Comparison of ENCODE assay signal across 8 cellular contexts in genomic region chr21:46323227-46323709, GRCh38. TPM values are rescaled to one million over a fixed set of nuclear protein-coding genes. Genes with fewer than 3 reads are reported as not detected.
A peak's percentile ranks its signal among the peaks of the same experiment; 100 is the strongest.
DNase-seq lines count a peak whose midpoint lies in the region; ATAC-seq and TF ChIP-seq lines count a peak whose summit lies in the region.

No MANE protein-coding gene starts in this region.

- no peak overlapping the region for H2BK20ac ChIP-seq in IMR-90 (ENCODE audit: low read depth, low read length)

- H4K91ac ChIP-seq in IMR-90 (ENCODE audit: insufficient read depth, low read depth, low read length) = peak overlapping the region; percentile 53

- H3K36me3 Mint-ChIP-seq in stimulated activated naive CD8-positive, alpha-beta T cell treated with anti-CD3 and anti-CD28 coated beads, Interleukin-15, Interleukin-2, amounts not matched to agents 100 ng/mL and 50 ng/mL, for 24 hours (ENCODE audit: low read depth) = peaks cover 46% of the 10 kb centered on the region
- H3K36me3 Mint-ChIP-seq in memory B cell = peaks cover 10% of the 10 kb centered on the region

- H4K8ac ChIP-seq in IMR-90 (ENCODE audit: low read depth in 2 of 2, low read length in 2 of 2) = peak overlapping the region; percentile 57 to 78; a peak in 3 of 4 replicates

- no peaks in the 10 kb centered on the region for H3K9me3 Mint-ChIP-seq in stimulated activated naive CD8-positive, alpha-beta T cell treated with anti-CD3 and anti-CD28 coated beads, Interleukin-15, Interleukin-2, amounts not matched to agents 100 ng/mL and 50 ng/mL, for 24 hours
- no peaks in the 10 kb centered on the region for H3K9me3 Mint-ChIP-seq in memory B cell

- no TSS peak for BruUV-seq in IMR-90 (replicated peaks; lab: Mats Ljungman, UMichigan)

- peak overlapping the region; percentile 77 for H3K23ac ChIP-seq in IMR-90 (ENCODE audit: low read depth, low read length)

- H3K27ac ChIP-seq in IMR-90 (ENCODE audit: insufficient read depth, low read length) (peak overlapping the region; percentile 59; the same call in 1 of the 2 replicates), body of pancreas (peak overlapping the region in 2 of 4 donors; percentile 97 to 99)

- H3K14ac ChIP-seq in IMR-90 (replicated peaks; ENCODE audit: low read depth, low read length) = 0 out of 2 replicates have a peak overlapping the region, but pooled peaks have one; percentile 50

- H3K27me3 Mint-ChIP-seq in stimulated activated naive CD8-positive, alpha-beta T cell treated with anti-CD3 and anti-CD28 coated beads, Interleukin-15, Interleukin-2, amounts not matched to agents 100 ng/mL and 50 ng/mL, for 24 hours = no peaks in the 10 kb centered on the region
- H3K27me3 Mint-ChIP-seq in memory B cell = no peaks in the 10 kb centered on the region

- H2BK15ac ChIP-seq in IMR-90 (ENCODE audit: low read depth, low read length) = no peak overlapping the region

- CTCF ChIA-PET in IMR-90 (lab: Yijun Ruan, JAX) = no interaction called here

- H4K20me1 ChIP-seq in IMR-90 (ENCODE audit: insufficient read depth, low read length) = peaks cover 13% of the 10 kb centered on the region

- peak overlapping the region; percentile 54 for H3K9ac ChIP-seq in IMR-90 (ENCODE audit: low read depth, low read length)

- peak overlapping the region; percentile 44 for H2BK5ac ChIP-seq in IMR-90 (ENCODE audit: low read depth, low read length, poor library complexity, severe bottlenecking)

- no peak for TF ChIP-seq RAD21 in IMR-90 (IDR thresholded peaks at IDR 0.05; ENCODE audit: low read length)

- H2BK120ac ChIP-seq in IMR-90 (ENCODE audit: low read depth, low read length) = no peak overlapping the region

- H3K27me3 ChIP-seq in IMR-90 (ENCODE audit: control insufficient read depth, insufficient read depth, low read length) = no peaks in the 10 kb centered on the region
- no peaks in the 10 kb centered on the region for H3K27me3 ChIP-seq in body of pancreas

- H3K36me3 ChIP-seq in IMR-90 (ENCODE audit: control insufficient read depth, insufficient read depth, low read length) (peaks cover 2% of the 10 kb centered on the region), body of pancreas (replicated peaks in 1 of 2; ENCODE audit: insufficient read depth in 1 of 2, low read depth in 2 of 2) (no peaks in the 10 kb centered on the region)

- dilution Hi-C loops in IMR-90 (cut with HindIII; ENCODE audit: low sequenced_read_pairs, unreplicated experiment) = no loop called here

- peak overlapping the region; percentile 95 for H3K4me3 Mint-ChIP-seq in stimulated activated naive CD8-positive, alpha-beta T cell treated with anti-CD3 and anti-CD28 coated beads, Interleukin-15, Interleukin-2, amounts not matched to agents 100 ng/mL and 50 ng/mL, for 24 hours
- H3K4me3 Mint-ChIP-seq in memory B cell = peak overlapping the region; percentile 99

- no peak for TF ChIP-seq POLR2A in IMR-90 (IDR thresholded peaks at IDR 0.05; ENCODE audit: low read depth, low read length)
- TF ChIP-seq POLR2A in body of pancreas (IDR thresholded peaks at IDR 0.05) = no peak

- H3K4me3 ChIP-seq in IMR-90 (ENCODE audit: insufficient read depth, low read depth, low read length) = peak overlapping the region; percentile 73
- peak overlapping the region; percentile 32 to 64 for H3K4me3 ChIP-seq in body of pancreas

- peak overlapping the region; percentile 57 for H2AK5ac ChIP-seq in IMR-90 (ENCODE audit: low read depth, low read length)

- peak overlapping the region; percentile 93 for H2AFZ ChIP-seq in IMR-90 (replicated peaks; ENCODE audit: low read length, poor library complexity)

- peak overlapping the region; percentile 69 for H3K56ac ChIP-seq in IMR-90 (ENCODE audit: extremely low read depth, insufficient read depth, low read length)

- TF ChIP-seq CTCF in IMR-90 (conservative IDR thresholded peaks at IDR 0.05; ENCODE audit: low read depth, low read length) (no peak), body of pancreas (IDR thresholded peaks at IDR 0.05) (no peak)

- in situ Hi-C loops in IMR-90 (cut with MboI; ENCODE audit: low sequenced_read_pairs) = no loop called here

- H3K4ac ChIP-seq in IMR-90 (ENCODE audit: low read depth, low read length) = peak overlapping the region; percentile 80

- DNase-seq in stimulated activated naive CD8-positive, alpha-beta T cell treated with anti-CD3 and anti-CD28 coated beads, Interleukin-15, Interleukin-2, amounts not matched to agents 100 U/mL and 50 U/mL, for 24 hours = no peak
- DNase-seq in IMR-90 (no peak), body of pancreas (peak in 1 of 4 donors; percentile 8), memory B cell (ENCODE audit: low spot score in 2 of 2) (no peak), SK-N-DZ (ENCODE audit: low spot score) (no peak), SIG-M5 (lab: John Stamatoyannopoulos, UW) (no peak)
- no peak for DNase-seq in stimulated activated naive CD4-positive, alpha-beta T cell treated with Interleukin-2 at 50 U/mL for 16 hours (lab: John Stamatoyannopoulos, UW)

- H3K4me1 ChIP-seq in IMR-90 (ENCODE audit: control insufficient read depth, insufficient read depth, low read length) (peaks cover 11% of the 10 kb centered on the region), body of pancreas (peaks cover 25% of the 10 kb centered on the region)

- H3K27ac Mint-ChIP-seq in stimulated activated naive CD8-positive, alpha-beta T cell treated with anti-CD3 and anti-CD28 coated beads, Interleukin-15, Interleukin-2, amounts not matched to agents 100 ng/mL and 50 ng/mL, for 24 hours = peak overlapping the region; percentile 95
- no peak overlapping the region for H3K27ac Mint-ChIP-seq in memory B cell

- no peaks in the 10 kb centered on the region for H3K9me3 ChIP-seq in IMR-90 (ENCODE audit: control insufficient read depth, insufficient read depth, low read length)
- H3K9me3 ChIP-seq in body of pancreas = no peaks in the 10 kb centered on the region

- peaks cover 36% of the 10 kb centered on the region for H3K4me1 Mint-ChIP-seq in stimulated activated naive CD8-positive, alpha-beta T cell treated with anti-CD3 and anti-CD28 coated beads, Interleukin-15, Interleukin-2, amounts not matched to agents 100 ng/mL and 50 ng/mL, for 24 hours (ENCODE audit: low read depth)
- peaks cover 14% of the 10 kb centered on the region for H3K4me1 Mint-ChIP-seq in memory B cell

- H3K18ac ChIP-seq in IMR-90 (ENCODE audit: low read depth, low read length) = no peak overlapping the region

- peak overlapping the region; percentile 63 for H3K4me2 ChIP-seq in IMR-90 (ENCODE audit: low read depth, low read length)

- H3K79me1 ChIP-seq in IMR-90 (ENCODE audit: low read depth in 1 of 2, low read length in 2 of 2) = peaks cover 25 to 61% of the 10 kb centered on the region in 2 experiments

- H4K5ac ChIP-seq in IMR-90 (ENCODE audit: low read depth, low read length) = peak overlapping the region; percentile 19; the same call in 1 of the 2 replicates

- POLR2A ChIA-PET in IMR-90 (lab: Charles Lee; ENCODE audit: unreplicated experiment) = no interaction called here

- intact Hi-C loops in IMR-90 (cut with micrococcal nuclease) = loop anchor here (10.0 kb wide), 1 partner anchor 348 kb away; no protein-coding TSS in a partner anchor
- intact Hi-C loops in body of pancreas (cut with DNase I) = no loop called here

- H2AK9ac ChIP-seq in IMR-90 (replicated peaks; ENCODE audit: low read depth, low read length, poor library complexity) = peak overlapping the region; percentile 97

- H3K9me1 ChIP-seq in IMR-90 (ENCODE audit: insufficient read depth, low read length) = peaks cover 10% of the 10 kb centered on the region; the same call in 1 of the 2 replicates

- ATAC-seq in stimulated activated naive CD8-positive, alpha-beta T cell treated with anti-CD3 and anti-CD28 coated beads, Interleukin-15, Interleukin-2, amounts not matched to agents 100 U/mL and 50 U/mL, for 24 hours = no peak
- ATAC-seq in IMR-90 (ENCODE audit: low read depth) = no peak
- ATAC-seq in body of pancreas = no peak
- no peak for ATAC-seq in memory B cell (ENCODE audit: low read depth)

- WGBS in IMR-90 (ENCODE audit: extremely low coverage in 2 of 2, insufficient read length in 1 of 2), 2 experiments = 1% methylated on average over 26 of the region's 34 CpGs; no CpG with 5 or more reads in 1 of the 2 experiments
- WGBS in body of pancreas, 2 donors = 0 to 2% methylated on average over 18 to 34 of the region's 34 CpGs

TF ChIP-seq in IMR-90, 13 proteins besides CTCF, POLR2A, EP300 and RAD21 (continues in another document):
- no peak for TF ChIP-seq MXI1 (IDR thresholded peaks at IDR 0.05; ENCODE audit: borderline replicate concordance, low read depth, low read length)

RNA-seq across cellular contexts. Expression of gene C21orf58, which starts 0.4 kb away (rescaled TPM):
- total RNA-seq in IMR-90 (2012; rRNA removed) = 2.5 and 2.7 TPM in 2 replicates
- 5.3 and 6.2 TPM in 2 replicates for polyA plus RNA-seq in IMR-90 (2012; rRNA removed)
- 2.8 and 3.1 TPM in 2 replicates for polyA plus RNA-seq in IMR-90 (2012; cell fraction: cytosol; rRNA removed)
- 20.8 and 32.3 TPM in 2 replicates for polyA plus RNA-seq in IMR-90 (2012; cell fraction: nucleus; rRNA removed; ENCODE audit: low replicate concordance)
- total RNA-seq in body of pancreas = 1 to 10 TPM; 1.6 TPM
- polyA plus RNA-seq in SK-N-DZ (2014; cell fraction: cytosol; rRNA removed) = 30.6 and 33.3 TPM in 2 replicates
- 70.5 and 84.6 TPM in 2 replicates for polyA plus RNA-seq in SK-N-DZ (2014; cell fraction: nucleus; rRNA removed)

RNA-seq across cellular contexts. Expression of gene PCNT, which starts 0.7 kb away (rescaled TPM):
- total RNA-seq in IMR-90 (2012; rRNA removed) (10.0 and 14.2 TPM in 2 replicates), body of pancreas (10 to 100 TPM; 11.9 to 28.0 TPM)
- 19.4 and 19.5 TPM in 2 replicates for polyA plus RNA-seq in IMR-90 (2012; rRNA removed)
- polyA plus RNA-seq in IMR-90 (2012; cell fraction: cytosol; rRNA removed) = 7.2 and 7.8 TPM in 2 replicates
- polyA plus RNA-seq in IMR-90 (2012; cell fraction: nucleus; rRNA removed; ENCODE audit: low replicate concordance) = 49.9 and 70.7 TPM in 2 replicates
- 23.5 and 30.3 TPM in 2 replicates for polyA plus RNA-seq in SK-N-DZ (2014; cell fraction: cytosol; rRNA removed)
- 161 and 181 TPM in 2 replicates for polyA plus RNA-seq in SK-N-DZ (2014; cell fraction: nucleus; rRNA removed)

RNA-seq across cellular contexts. Expression of gene YBEY, which starts 37.1 kb away (rescaled TPM):
- total RNA-seq in IMR-90 (2012; rRNA removed) (5.9 and 7.8 TPM in 2 replicates), body of pancreas (10 to 100 TPM in 1 of 2 donors, 1 to 10 TPM in 1; 4.9 to 15.2 TPM)
- polyA plus RNA-seq in IMR-90 (2012; rRNA removed) = 22.1 and 26.2 TPM in 2 replicates
- polyA plus RNA-seq in IMR-90 (2012; cell fraction: cytosol; rRNA removed) = 8.8 and 10.5 TPM in 2 replicates
- 4.2 and 16.5 TPM in 2 replicates for polyA plus RNA-seq in IMR-90 (2012; cell fraction: nucleus; rRNA removed; ENCODE audit: low replicate concordance)
- polyA plus RNA-seq in SK-N-DZ (2014; cell fraction: cytosol; rRNA removed) = 31.7 and 37.6 TPM in 2 replicates
- 22.1 and 30.0 TPM in 2 replicates for polyA plus RNA-seq in SK-N-DZ (2014; cell fraction: nucleus; rRNA removed)

RNA-seq across cellular contexts. Expression of gene MCM3AP, which starts 37.9 kb away (rescaled TPM):
- total RNA-seq in IMR-90 (2012; rRNA removed) (63.1 and 67.5 TPM in 2 replicates), body of pancreas (100 to 1,000 TPM in 1 of 2 donors, 10 to 100 TPM in 1; 52.7 to 102 TPM)
- polyA plus RNA-seq in IMR-90 (2012; rRNA removed) = 40.3 and 46.5 TPM in 2 replicates
- 24.7 and 30.3 TPM in 2 replicates for polyA plus RNA-seq in IMR-90 (2012; cell fraction: cytosol; rRNA removed)
- polyA plus RNA-seq in IMR-90 (2012; cell fraction: nucleus; rRNA removed; ENCODE audit: low replicate concordance) = 121 and 171 TPM in 2 replicates
- 56.0 and 66.0 TPM in 2 replicates for polyA plus RNA-seq in SK-N-DZ (2014; cell fraction: cytosol; rRNA removed)
- polyA plus RNA-seq in SK-N-DZ (2014; cell fraction: nucleus; rRNA removed) = 98.8 and 146 TPM in 2 replicates
